1 cellular context compared by ENCODE assay signal in genomic region chr16:66359012-66359411, GRCh38.
TF ChIP-seq lines count a peak whose summit lies in the region.

No MANE protein-coding gene starts in this region.

TF ChIP-seq in IMR-90, 13 proteins besides CTCF, POLR2A, EP300 and RAD21 (continued from another document):
- TF ChIP-seq BHLHE40 (IDR thresholded peaks at IDR 0.05; ENCODE audit: low read depth, low read length) (no peak), CEBPB (IDR thresholded peaks at IDR 0.05; ENCODE audit: low read depth, low read length) (no peak), MAZ (IDR thresholded peaks at IDR 0.05; ENCODE audit: borderline replicate concordance, low read depth, low read length) (no peak), USF2 (IDR thresholded peaks at IDR 0.05; ENCODE audit: low read depth, low read length) (no peak), NFE2L2 (IDR thresholded peaks at IDR 0.05; ENCODE audit: low read depth, low read length) (no peak)
